In the genomic region with DNA sequence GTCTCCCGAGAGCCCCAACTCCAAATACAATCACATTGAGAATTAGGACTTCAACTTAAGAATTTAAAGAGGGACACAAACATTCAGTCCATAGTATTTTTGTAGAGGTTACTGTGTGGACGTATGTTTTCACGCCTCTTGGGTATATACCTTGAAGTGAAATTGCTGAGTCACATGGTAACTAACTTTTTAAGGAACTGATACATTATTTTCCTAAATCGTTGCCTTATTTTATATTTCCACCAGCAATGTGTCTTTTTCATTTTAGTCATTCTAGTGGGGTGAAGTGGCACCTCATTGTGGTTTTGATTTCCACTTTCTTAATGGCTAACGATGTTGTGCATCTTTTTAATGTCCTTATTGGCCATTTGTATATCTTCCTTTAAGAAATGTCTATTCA, we compare ENCODE assay signal across 11 cellular contexts. TPM values are rescaled to one million over a fixed set of nuclear protein-coding genes. Genes with fewer than 3 reads are reported as not detected.
DNase-seq lines count a peak whose midpoint lies in the region; ATAC-seq and TF ChIP-seq lines count a peak whose summit lies in the region.
"Had no signal": no experiment of that assay in that cellular context is flagged by ENCODE, and none has a peak within 500 bp of the region (broad histone marks: within the 10 kb centered on the region; RNA-seq: fewer than 3 reads in every experiment).

No MANE protein-coding gene starts in this region.

- intact Hi-C loops in lower leg skin (cut with DNase I; ENCODE audit: low total_unique reads) = no loop called here

- H3K9me3 Mint-ChIP-seq in activated T-cell treated with anti-CD3 and anti-CD28 coated beads, Interleukin-2, amount 50 U/mL, for 24 hours = no peaks in the 10 kb centered on the region

- no peak for TF ChIP-seq CTCF in lower leg skin (IDR thresholded peaks at IDR 0.05)

- no peak overlapping the region for H3K4me3 Mint-ChIP-seq in activated T-cell treated with anti-CD3 and anti-CD28 coated beads, Interleukin-2, amount 50 U/mL, for 24 hours

- H3K36me3 Mint-ChIP-seq in activated T-cell treated with anti-CD3 and anti-CD28 coated beads, Interleukin-2, amount 50 U/mL, for 24 hours (ENCODE audit: low read depth) = peaks cover 19% of the 10 kb centered on the region

- H3K4me3 ChIP-seq in lower leg skin (ENCODE audit: low read depth, poor library complexity, severe bottlenecking) = no peak overlapping the region

- H3K27me3 Mint-ChIP-seq in activated T-cell treated with anti-CD3 and anti-CD28 coated beads, Interleukin-2, amount 50 U/mL, for 24 hours = no peaks in the 10 kb centered on the region

- WGBS in lower leg skin, 2 donors = 64% methylated on average over 5 of the region's 5 CpGs

- ATAC-seq in GM18909 (IDR thresholded peaks at IDR 0.05; ENCODE audit: poor library complexity, unreplicated experiment) (peak; percentile 55), HG02798 (IDR thresholded peaks at IDR 0.05; ENCODE audit: poor library complexity, unreplicated experiment) (peak; percentile 64)

- H3K4me1 Mint-ChIP-seq in activated T-cell treated with anti-CD3 and anti-CD28 coated beads, Interleukin-2, amount 50 U/mL, for 24 hours (ENCODE audit: low read depth) = peaks cover 41% of the 10 kb centered on the region

- TF ChIP-seq POLR2A in lower leg skin (IDR thresholded peaks at IDR 0.05) = no peak

- no peak overlapping the region for H3K27ac Mint-ChIP-seq in activated T-cell treated with anti-CD3 and anti-CD28 coated beads, Interleukin-2, amount 50 U/mL, for 24 hours

- DNase-seq in CD1c-positive myeloid dendritic cell (ENCODE audit: extremely low spot score) (peak; percentile 51), NOMO-1 treated with DMSO at 0.1 percent for 48 hours (lab: John Stamatoyannopoulos, UW; ENCODE audit: unreplicated experiment) (peak; percentile 70), UCSD-AML1 (lab: John Stamatoyannopoulos, UW; ENCODE audit: unreplicated experiment) (no peak), hippocampal formation (lab: John Stamatoyannopoulos, UW) (no peak), lower leg skin (ENCODE audit: low spot score in 2 of 2) (no peak)
- no peak for DNase-seq in activated T-cell treated with anti-CD3 and anti-CD28 coated beads, Interleukin-2, amount 50 U/mL, for 24 hours
- DNase-seq: head of caudate nucleus, OCI-M1, SW 1271 had no signal

RNA-seq across cellular contexts. Expression of gene PARP15, which starts 11.8 kb away (rescaled TPM):
- under 1 TPM in 3 of 4 donors, not detected in 1; 0.29 to 0.71 (median 0.38) TPM for total RNA-seq in lower leg skin

RNA-seq across cellular contexts. Expression of gene DTX3L, which starts 25.2 kb away (rescaled TPM):
- 10 to 100 TPM in 1 of 4 donors, 1 to 10 TPM in 3; 7.8 to 14.2 (median 9.4) TPM for total RNA-seq in lower leg skin

RNA-seq across cellular contexts. Expression of gene PARP9, which starts 25.2 kb away (rescaled TPM):
- 10 to 100 TPM in 1 of 4 donors, 1 to 10 TPM in 3; 4.9 to 10.1 (median 7.3) TPM for total RNA-seq in lower leg skin

Comparison
In these comparisons a context has a peak if more than half of its experiments do, and no peak if none do; other contexts are left out.
1. DNase-seq: peak in CD1c-positive myeloid dendritic cell (single experiment) and NOMO-1 treated with DMSO at 0.1 percent for 48 hours (single experiment); none in activated T-cell treated with anti-CD3 and anti-CD28 coated beads, Interleukin-2, amount 50 U/mL, for 24 hours (single experiment), UCSD-AML1 (single experiment), hippocampal formation (0 of 2) and lower leg skin (0 of 2).